In genomic region chr15:31235298-31236183, GRCh38 we compare ENCODE assay signal across 8 cellular contexts.
DNase-seq lines count a peak whose midpoint lies in the region.

No MANE protein-coding gene starts in this region.

- DNase-seq in activated T-cell treated with anti-CD3 and anti-CD28 coated beads, Interleukin-2, amount 50 U/mL, for 24 hours: peak; percentile 7
- no peak for DNase-seq in activated T-cell treated with anti-CD3 and anti-CD28 coated beads, Interleukin-2, amount 50 U/mL, for 1 hour
- DNase-seq in NCI-H2196 treated with DMSO at 0.1 percent for 48 hours (lab: John Stamatoyannopoulos, UW; ENCODE audit: unreplicated experiment): peak; percentile 45
- peak; percentile 82 for DNase-seq in posterior vena cava (ENCODE audit: low spot score)
- DNase-seq in NCI-H187 (lab: John Stamatoyannopoulos, UW): no peak
- no peak for DNase-seq in foreskin melanocyte
- no peak for DNase-seq in iPS-NIHi11 (ENCODE audit: low spot score)

- H3K4me1 Mint-ChIP-seq in activated T-cell treated with anti-CD3 and anti-CD28 coated beads, Interleukin-2, amount 50 U/mL, for 24 hours (ENCODE audit: low read depth): peaks cover 16% of the 10 kb centered on the region

- peak overlapping the region; percentile 75 for H3K27ac ChIP-seq in cingulate gyrus (ENCODE audit: low read depth, low read length)

- no peak overlapping the region for H3K27ac Mint-ChIP-seq in activated T-cell treated with anti-CD3 and anti-CD28 coated beads, Interleukin-2, amount 50 U/mL, for 24 hours

- H3K27me3 Mint-ChIP-seq in activated T-cell treated with anti-CD3 and anti-CD28 coated beads, Interleukin-2, amount 50 U/mL, for 24 hours: no peaks in the 10 kb centered on the region

- H3K9me3 Mint-ChIP-seq in activated T-cell treated with anti-CD3 and anti-CD28 coated beads, Interleukin-2, amount 50 U/mL, for 24 hours: no peaks in the 10 kb centered on the region

- no peak overlapping the region for H3K4me3 Mint-ChIP-seq in activated T-cell treated with anti-CD3 and anti-CD28 coated beads, Interleukin-2, amount 50 U/mL, for 24 hours

- no peaks in the 10 kb centered on the region for H3K36me3 Mint-ChIP-seq in activated T-cell treated with anti-CD3 and anti-CD28 coated beads, Interleukin-2, amount 50 U/mL, for 24 hours (ENCODE audit: low read depth)

- intact Hi-C loops in posterior vena cava (cut with DNase I): loop anchor here in 1 of 2 donors (5.0 kb wide), 1 partner anchor 252 kb away; no protein-coding TSS in a partner anchor

Comparison
In these comparisons a context has a peak if more than half of its experiments do, and no peak if none do; other contexts are left out.
1. DNase-seq: peak in activated T-cell treated with anti-CD3 and anti-CD28 coated beads, Interleukin-2, amount 50 U/mL, for 24 hours (single experiment), NCI-H2196 treated with DMSO at 0.1 percent for 48 hours (single experiment) and posterior vena cava (single experiment); none in activated T-cell treated with anti-CD3 and anti-CD28 coated beads, Interleukin-2, amount 50 U/mL, for 1 hour (single experiment), NCI-H187 (0 of 2), foreskin melanocyte (single experiment) and iPS-NIHi11 (single experiment).